ENCODE assay signal across 7 cellular contexts in genomic region chr2:96257734-96258133, GRCh38. TPM values are rescaled to one million over a fixed set of nuclear protein-coding genes. Genes with fewer than 3 reads are reported as not detected.
A peak's percentile ranks its signal among the peaks of the same experiment; 100 is the strongest.
DNase-seq lines count a peak whose midpoint lies in the region; ATAC-seq and TF ChIP-seq lines count a peak whose summit lies in the region.
"Not testable (repeated sequence)": the region's sequence is repeated elsewhere in the genome, so short reads cannot be mapped to it uniquely, and the experiment has no call there.

No MANE protein-coding gene starts in this region.

- not testable (repeated sequence) for H3K18ac ChIP-seq in IMR-90 (ENCODE audit: low read depth, low read length)

- H3K9me3 Mint-ChIP-seq in activated T-cell treated with anti-CD3 and anti-CD28 coated beads, Interleukin-2, amount 50 U/mL, for 24 hours; immature natural killer cell; naive thymus-derived CD4-positive, alpha-beta T cell: not testable (repeated sequence)

- POLR2A ChIA-PET in IMR-90 (lab: Charles Lee; ENCODE audit: unreplicated experiment), result not testable (repeated sequence)
- POLR2A ChIA-PET in naive thymus-derived CD4-positive, alpha-beta T cell (lab: Charles Lee), result interaction anchor here (0.6 to 2.7 kb wide), 3 partner anchors 9 to 49 kb away, joined by 3 to 12 read pairs (median 10); partner anchors contain the start of genes CIAO1, STARD7 and TMEM127

- H2BK20ac ChIP-seq in IMR-90 (ENCODE audit: low read depth, low read length), result not testable (repeated sequence)

- H3K9me3 ChIP-seq in IMR-90 (ENCODE audit: control insufficient read depth, insufficient read depth, low read length); naive thymus-derived CD4-positive, alpha-beta T cell (ENCODE audit: control insufficient read depth in 2 of 3, low read length in 3 of 3); stomach: not testable (repeated sequence)

- ATAC-seq in IMR-90 (ENCODE audit: low read depth), result not testable (repeated sequence)
- peak; percentile 20 for ATAC-seq in naive thymus-derived CD4-positive, alpha-beta T cell

- TF ChIP-seq POLR2A in IMR-90 (IDR thresholded peaks at IDR 0.05; ENCODE audit: low read depth, low read length); stomach (IDR thresholded peaks at IDR 0.05): not testable (repeated sequence)

- H4K8ac ChIP-seq in IMR-90 (ENCODE audit: low read depth in 2 of 2, low read length in 2 of 2), result not testable (repeated sequence)

- peaks cover 89% of the 10 kb centered on the region for H3K36me3 Mint-ChIP-seq in activated T-cell treated with anti-CD3 and anti-CD28 coated beads, Interleukin-2, amount 50 U/mL, for 24 hours (ENCODE audit: low read depth)
- peaks cover 7 to 22% (median 14%) of the 10 kb centered on the region in 3 donors for H3K36me3 Mint-ChIP-seq in immature natural killer cell
- peaks cover 7 to 28% (median 18%) of the 10 kb centered on the region in 5 donors for H3K36me3 Mint-ChIP-seq in naive thymus-derived CD4-positive, alpha-beta T cell

- not testable (repeated sequence) for H2AFZ ChIP-seq in IMR-90 (replicated peaks; ENCODE audit: low read length, poor library complexity)

- TF ChIP-seq EP300 in stomach (IDR thresholded peaks at IDR 0.05), result not testable (repeated sequence)

- H3K56ac ChIP-seq in IMR-90 (ENCODE audit: extremely low read depth, insufficient read depth, low read length), result not testable (repeated sequence)

- not testable (repeated sequence) for TF ChIP-seq RAD21 in IMR-90 (IDR thresholded peaks at IDR 0.05; ENCODE audit: low read length)

- not testable (repeated sequence) for H2BK120ac ChIP-seq in IMR-90 (ENCODE audit: low read depth, low read length)

- peaks cover 19% of the 10 kb centered on the region for H3K9me1 ChIP-seq in IMR-90 (ENCODE audit: insufficient read depth, low read length)

- H3K27me3 ChIP-seq in IMR-90 (ENCODE audit: control insufficient read depth, insufficient read depth, low read length); naive thymus-derived CD4-positive, alpha-beta T cell (ENCODE audit: control insufficient read depth in 2 of 2, insufficient read depth in 2 of 2, low read length in 2 of 2); stomach: not testable (repeated sequence)

- not testable (repeated sequence) for H3K23ac ChIP-seq in IMR-90 (ENCODE audit: low read depth, low read length)

- not testable (repeated sequence) for DNase-seq in IMR-90; activated T-cell treated with anti-CD3 and anti-CD28 coated beads, Interleukin-2, amount 50 U/mL, for 24 hours; immature natural killer cell; naive thymus-derived CD4-positive, alpha-beta T cell; stomach
- DNase-seq in SKM-1 (lab: John Stamatoyannopoulos, UW; ENCODE audit: unreplicated experiment), result peak; percentile 54

- H2BK5ac ChIP-seq in IMR-90 (ENCODE audit: low read depth, low read length, poor library complexity, severe bottlenecking), result not testable (repeated sequence)

- H3K4me3 ChIP-seq in IMR-90 (ENCODE audit: insufficient read depth, low read depth, low read length); naive thymus-derived CD4-positive, alpha-beta T cell (ENCODE audit: low read length); stomach: not testable (repeated sequence)

- H3K4ac ChIP-seq in IMR-90 (ENCODE audit: low read depth, low read length), result not testable (repeated sequence)

- H3K36me3 ChIP-seq in IMR-90 (ENCODE audit: control insufficient read depth, insufficient read depth, low read length) (peaks cover 28% of the 10 kb centered on the region), stomach (peaks cover 31 to 79% (median 62%) of the 10 kb centered on the region in 4 donors)
- H3K36me3 ChIP-seq in naive thymus-derived CD4-positive, alpha-beta T cell (ENCODE audit: control insufficient read depth in 2 of 3, insufficient read depth in 3 of 3, low read length in 3 of 3), result peaks cover 0 to 46% (median 16%) of the 10 kb centered on the region in 3 experiments

- H3K27me3 Mint-ChIP-seq in activated T-cell treated with anti-CD3 and anti-CD28 coated beads, Interleukin-2, amount 50 U/mL, for 24 hours; immature natural killer cell (ENCODE audit: low read depth in 3 of 3); naive thymus-derived CD4-positive, alpha-beta T cell: not testable (repeated sequence)

- intact Hi-C loops in IMR-90 (cut with micrococcal nuclease); stomach (cut with DNase I; ENCODE audit: low total_unique reads): not testable (repeated sequence)
- intact Hi-C loops in naive thymus-derived CD4-positive, alpha-beta T cell (cut with micrococcal nuclease), result loop anchor here in 1 of 2 donors (2.0 kb wide), 1 partner anchor 49 kb away; the partner anchor contains the start of gene STARD7

- H3K4me1 ChIP-seq in IMR-90 (ENCODE audit: control insufficient read depth, insufficient read depth, low read length), result peaks cover 21% of the 10 kb centered on the region
- peaks cover 0 to 70% of the 10 kb centered on the region in 2 donors for H3K4me1 ChIP-seq in naive thymus-derived CD4-positive, alpha-beta T cell (ENCODE audit: control insufficient read depth in 2 of 2, insufficient read depth in 2 of 2, low read length in 2 of 2)
- peaks cover 44 to 80% (median 48%) of the 10 kb centered on the region in 4 donors for H3K4me1 ChIP-seq in stomach

- in situ Hi-C loops in IMR-90 (cut with MboI; ENCODE audit: low sequenced_read_pairs), result loop anchor here (25.0 kb wide), 1 partner anchor 245 kb away; no protein-coding TSS in a partner anchor

- not testable (repeated sequence) for H3K27ac ChIP-seq in IMR-90 (ENCODE audit: insufficient read depth, low read length)
- H3K27ac ChIP-seq in cingulate gyrus (ENCODE audit: low read depth, low read length) (peak overlapping the region; percentile 21), stomach (peak overlapping the region in 4 of 5 donors; percentile 30 to 94 (median 71))
- peak overlapping the region; percentile 69 for H3K27ac ChIP-seq in naive thymus-derived CD4-positive, alpha-beta T cell (ENCODE audit: low read depth, low read length)

- H4K5ac ChIP-seq in IMR-90 (ENCODE audit: low read depth, low read length), result not testable (repeated sequence)

- dilution Hi-C loops in IMR-90 (cut with HindIII; ENCODE audit: low sequenced_read_pairs, unreplicated experiment), result not testable (repeated sequence)

- H2BK15ac ChIP-seq in IMR-90 (ENCODE audit: low read depth, low read length), result not testable (repeated sequence)

- not testable (repeated sequence) for BruUV-seq in IMR-90 (replicated peaks; lab: Mats Ljungman, UMichigan)

- not testable (repeated sequence) for H3K9ac ChIP-seq in IMR-90 (ENCODE audit: low read depth, low read length)

- H3K4me1 Mint-ChIP-seq in activated T-cell treated with anti-CD3 and anti-CD28 coated beads, Interleukin-2, amount 50 U/mL, for 24 hours (ENCODE audit: low read depth), result peaks cover 63% of the 10 kb centered on the region
- H3K4me1 Mint-ChIP-seq in immature natural killer cell, result peaks cover 60 to 71% of the 10 kb centered on the region in 2 donors
- H3K4me1 Mint-ChIP-seq in naive thymus-derived CD4-positive, alpha-beta T cell, result peaks cover 48 to 90% (median 71%) of the 10 kb centered on the region in 7 donors

- H2AK5ac ChIP-seq in IMR-90 (ENCODE audit: low read depth, low read length), result not testable (repeated sequence)

- peaks cover 37% of the 10 kb centered on the region for H4K20me1 ChIP-seq in IMR-90 (ENCODE audit: insufficient read depth, low read length)

- H3K4me3 Mint-ChIP-seq in activated T-cell treated with anti-CD3 and anti-CD28 coated beads, Interleukin-2, amount 50 U/mL, for 24 hours, result not testable (repeated sequence)
- peak overlapping the region in 1 of 5 donors; percentile 4 for H3K4me3 Mint-ChIP-seq in immature natural killer cell
- H3K4me3 Mint-ChIP-seq in naive thymus-derived CD4-positive, alpha-beta T cell, result peak overlapping the region in 9 of 10 donors; percentile 9 to 92 (median 45)

- H3K4me2 ChIP-seq in IMR-90 (ENCODE audit: low read depth, low read length), result not testable (repeated sequence)

- CTCF ChIA-PET in IMR-90 (lab: Yijun Ruan, JAX), result interaction anchor here (0.6 kb wide), 1 partner anchor 9 kb away, joined by 3 read pairs; no protein-coding TSS in a partner anchor
- CTCF ChIA-PET in naive thymus-derived CD4-positive, alpha-beta T cell (lab: Charles Lee), result interaction anchor here (0.6 kb wide), 1 partner anchor 16 kb away, joined by 4 read pairs; no protein-coding TSS in a partner anchor

- peak overlapping the region; percentile 85 for H3K27ac Mint-ChIP-seq in activated T-cell treated with anti-CD3 and anti-CD28 coated beads, Interleukin-2, amount 50 U/mL, for 24 hours
- H3K27ac Mint-ChIP-seq in immature natural killer cell, result peak overlapping the region in 4 of 6 donors; percentile 6 to 59 (median 42)
- peak overlapping the region in 8 of 9 donors; percentile 82 to 95 (median 92) for H3K27ac Mint-ChIP-seq in naive thymus-derived CD4-positive, alpha-beta T cell

- H2AK9ac ChIP-seq in IMR-90 (replicated peaks; ENCODE audit: low read depth, low read length, poor library complexity), result peak overlapping the region; percentile 23

- H3K79me1 ChIP-seq in IMR-90 (ENCODE audit: low read depth in 1 of 2, low read length in 2 of 2), result peaks cover 33 to 67% of the 10 kb centered on the region in 2 experiments

- no CpG with 5 or more reads among the region's 3 CpGs for WGBS in IMR-90 (ENCODE audit: extremely low coverage in 2 of 2, insufficient read length in 1 of 2), 2 experiments
- 74 to 96% (median 89%) methylated on average over 3 of the region's 3 CpGs for WGBS in stomach, 5 donors

- H3K14ac ChIP-seq in IMR-90 (replicated peaks; ENCODE audit: low read depth, low read length), result not testable (repeated sequence)

- not testable (repeated sequence) for TF ChIP-seq CTCF in IMR-90 (conservative IDR thresholded peaks at IDR 0.05; ENCODE audit: low read depth, low read length); stomach (IDR thresholded peaks at IDR 0.05)

- H4K91ac ChIP-seq in IMR-90 (ENCODE audit: insufficient read depth, low read depth, low read length), result not testable (repeated sequence)

RNA-seq across cellular contexts. Expression of gene TMEM127, which starts 8.1 kb away (rescaled TPM):
- 20.0 and 35.7 TPM in 2 replicates for total RNA-seq in IMR-90 (2012; rRNA removed)
- 47.6 and 52.2 TPM in 2 replicates for polyA plus RNA-seq in IMR-90 (2012; rRNA removed)
- polyA plus RNA-seq in IMR-90 (2012; cell fraction: cytosol; rRNA removed), result 15.4 and 45.4 TPM in 2 replicates
- 28.8 and 33.4 TPM in 2 replicates for polyA plus RNA-seq in IMR-90 (2012; cell fraction: nucleus; rRNA removed; ENCODE audit: low replicate concordance)
- 10 to 100 TPM; 24.6 to 57.7 (median 31.3) TPM for polyA plus RNA-seq in immature natural killer cell
- 10 to 100 TPM; 33.7 to 69.0 (median 40.4) TPM for total RNA-seq in naive thymus-derived CD4-positive, alpha-beta T cell
- polyA plus RNA-seq in naive thymus-derived CD4-positive, alpha-beta T cell, result 10 to 100 TPM; 23.6 to 38.0 TPM
- total RNA-seq in stomach, result 10 to 100 TPM in 4 of 5 donors, 1 to 10 TPM in 1; 5.8 to 51.6 (median 21.9) TPM
- polyA plus RNA-seq in stomach, result 10 to 100 TPM in 1 of 3 donors, 1 to 10 TPM in 2; 5.7 to 11.4 (median 9.6) TPM

RNA-seq across cellular contexts. Expression of gene CIAO1, which starts 8.3 kb away (rescaled TPM):
- total RNA-seq in IMR-90 (2012; rRNA removed) (85.5 and 94.3 TPM in 2 replicates), stomach (100 to 1,000 TPM in 2 of 5 donors, 10 to 100 TPM in 3; 58.3 to 161 (median 95.3) TPM)
- polyA plus RNA-seq in IMR-90 (2012; rRNA removed) (78.8 and 81.1 TPM in 2 replicates), immature natural killer cell (100 to 1,000 TPM in 2 of 3 donors, 10 to 100 TPM in 1; 92.2 to 142 (median 134) TPM), stomach (10 to 100 TPM; 29.3 to 43.4 (median 42.3) TPM)
- polyA plus RNA-seq in IMR-90 (2012; cell fraction: cytosol; rRNA removed), result 70.6 and 76.8 TPM in 2 replicates
- 68.9 and 97.1 TPM in 2 replicates for polyA plus RNA-seq in IMR-90 (2012; cell fraction: nucleus; rRNA removed; ENCODE audit: low replicate concordance)
- 10 to 100 TPM; 62.1 to 85.3 (median 71.6) TPM for total RNA-seq in naive thymus-derived CD4-positive, alpha-beta T cell
- polyA plus RNA-seq in naive thymus-derived CD4-positive, alpha-beta T cell, result 100 to 1,000 TPM in 1 of 2 donors, 10 to 100 TPM in 1; 85.5 to 115 TPM

RNA-seq across cellular contexts. Expression of gene SNRNP200, which starts 47.6 kb away (rescaled TPM):
- total RNA-seq in IMR-90 (2012; rRNA removed) (44.1 and 44.2 TPM in 2 replicates), stomach (100 to 1,000 TPM in 2 of 5 donors, 10 to 100 TPM in 3; 74.0 to 184 (median 88.1) TPM)
- polyA plus RNA-seq in IMR-90 (2012; rRNA removed) (108 TPM in 2 replicates), immature natural killer cell (100 to 1,000 TPM in 1 of 3 donors, 10 to 100 TPM in 2; 42.3 to 105 (median 46.6) TPM), stomach (10 to 100 TPM; 31.2 to 67.1 (median 33.8) TPM)
- 51.0 and 82.3 TPM in 2 replicates for polyA plus RNA-seq in IMR-90 (2012; cell fraction: cytosol; rRNA removed)
- 226 and 252 TPM in 2 replicates for polyA plus RNA-seq in IMR-90 (2012; cell fraction: nucleus; rRNA removed; ENCODE audit: low replicate concordance)
- 100 to 1,000 TPM; 165 to 255 (median 212) TPM for total RNA-seq in naive thymus-derived CD4-positive, alpha-beta T cell
- polyA plus RNA-seq in naive thymus-derived CD4-positive, alpha-beta T cell, result 100 to 1,000 TPM in 1 of 2 donors, 10 to 100 TPM in 1; 86.6 to 137 TPM

RNA-seq across cellular contexts. Expression of gene STARD7, which starts 49.1 kb away (rescaled TPM):
- total RNA-seq in IMR-90 (2012; rRNA removed), result 138 and 189 TPM in 2 replicates
- polyA plus RNA-seq in IMR-90 (2012; rRNA removed), result 51.1 and 61.7 TPM in 2 replicates
- polyA plus RNA-seq in IMR-90 (2012; cell fraction: cytosol; rRNA removed), result 17.9 and 21.7 TPM in 2 replicates
- 14.0 and 58.9 TPM in 2 replicates for polyA plus RNA-seq in IMR-90 (2012; cell fraction: nucleus; rRNA removed; ENCODE audit: low replicate concordance)
- 100 to 1,000 TPM; 161 to 252 (median 173) TPM for polyA plus RNA-seq in immature natural killer cell
- total RNA-seq in naive thymus-derived CD4-positive, alpha-beta T cell, result 100 to 1,000 TPM in 1 of 5 experiments, 10 to 100 TPM in 4; 56.5 to 133 (median 74.2) TPM
- 100 to 1,000 TPM; 106 to 120 TPM for polyA plus RNA-seq in naive thymus-derived CD4-positive, alpha-beta T cell
- total RNA-seq in stomach, result 100 to 1,000 TPM in 2 of 5 donors, 10 to 100 TPM in 3; 30.3 to 165 (median 87.5) TPM
- polyA plus RNA-seq in stomach, result 10 to 100 TPM; 34.6 to 46.4 (median 43.1) TPM
